In genomic region chr3:133644768-133645167, GRCh38 we compare ENCODE assay signal across 13 cellular contexts. TPM values are rescaled to one million over a fixed set of nuclear protein-coding genes. Genes with fewer than 3 reads are reported as not detected.
DNase-seq lines count a peak whose midpoint lies in the region; ATAC-seq and TF ChIP-seq lines count a peak whose summit lies in the region.
"Had no signal": no experiment of that assay in that cellular context is flagged by ENCODE, and none has a peak within 500 bp of the region (broad histone marks: within the 10 kb centered on the region; RNA-seq: fewer than 3 reads in every experiment).

No MANE protein-coding gene starts in this region.

- TF ChIP-seq POLR2A in uterus (IDR thresholded peaks at IDR 0.05): no peak

- in situ Hi-C loops in ACHN (cut with HindIII; ENCODE audit: low pct_ligation_motif_present, low pct_unique_long_range_greater_than_20kb, low sequenced_read_pairs): no loop called here

- H3K9me3 ChIP-seq in uterus: no peaks in the 10 kb centered on the region
- H3K9me3 ChIP-seq: testis had no signal

- TF ChIP-seq CTCF in HFF-Myc (IDR thresholded peaks at IDR 0.05; ENCODE audit: low read depth, low read length, missing control alignments): no peak
- TF ChIP-seq CTCF in uterus (IDR thresholded peaks at IDR 0.05): no peak

- DNase-seq in ACHN (peak; percentile 42), HFF-Myc (ENCODE audit: extremely low read depth, low read depth) (peak; percentile 41), amniotic epithelial cell (ENCODE audit: low read depth) (peak; percentile 84), glomerular endothelial cell (ENCODE audit: extremely low read depth, low read depth, low spot score) (peak; percentile 64), uterus (no peak), GDM1 (lab: John Stamatoyannopoulos, UW) (no peak)
- no peak for DNase-seq in stimulated activated naive CD8-positive, alpha-beta T cell treated with anti-CD3 and anti-CD28 coated beads, Interleukin-15, Interleukin-2, amounts not matched to agents 100 U/mL and 50 U/mL, for 24 hours
- DNase-seq: activated CD4-positive, alpha-beta T cell treated with anti-CD3 and anti-CD28 coated beads, Interleukin-2, amount 10 ng/mL, durations not matched to agents 24 days and 14 days; CD4-positive, alpha-beta T cell; effector CD4-positive, alpha-beta T cell; testis had no signal

- intact Hi-C loops in uterus (cut with DNase I; ENCODE audit: low total_unique reads): no loop called here

- no peak overlapping the region for H3K27ac ChIP-seq in uterus
- H3K27ac ChIP-seq: neural progenitor cell, testis had no signal

- no peaks in the 10 kb centered on the region for H3K4me1 ChIP-seq in uterus
- H3K4me1 ChIP-seq: neural progenitor cell, testis had no signal

- H3K4me3 ChIP-seq in HFF-Myc (replicated peaks; ENCODE audit: low read depth, low read length) (no peak overlapping the region), uterus (no peak overlapping the region)
- H3K4me3 ChIP-seq: neural progenitor cell, testis had no signal

- no peaks in the 10 kb centered on the region for H3K27me3 ChIP-seq in uterus
- H3K27me3 ChIP-seq: neural progenitor cell, testis had no signal

- no peak for ATAC-seq in stimulated activated naive CD8-positive, alpha-beta T cell treated with anti-CD3 and anti-CD28 coated beads, Interleukin-15, Interleukin-2, amounts not matched to agents 100 U/mL and 50 U/mL, for 24 hours
- no peak for ATAC-seq in GM21381 (IDR thresholded peaks at IDR 0.05; ENCODE audit: unreplicated experiment)

- peaks cover 0 to 2% of the 10 kb centered on the region in 2 donors for H3K36me3 ChIP-seq in uterus

RNA-seq across cellular contexts. Expression of gene TOPBP1, which starts 17.0 kb away (rescaled TPM):
- total RNA-seq in glomerular endothelial cell: 17.0 and 21.2 TPM in 2 replicates
- total RNA-seq in uterus: 10 to 100 TPM; 12.3 to 51.6 (median 20.5) TPM

Comparison
In these comparisons a context has a peak if more than half of its experiments do, and no peak if none do; other contexts are left out.
1. DNase-seq: peak in ACHN (single experiment), HFF-Myc (single experiment), amniotic epithelial cell (single experiment) and glomerular endothelial cell (single experiment); none in stimulated activated naive CD8-positive, alpha-beta T cell treated with anti-CD3 and anti-CD28 coated beads, Interleukin-15, Interleukin-2, amounts not matched to agents 100 U/mL and 50 U/mL, for 24 hours (single experiment), uterus (0 of 2) and GDM1 (single experiment).